ENCODE assay signal across 18 cellular contexts in the genomic region with DNA sequence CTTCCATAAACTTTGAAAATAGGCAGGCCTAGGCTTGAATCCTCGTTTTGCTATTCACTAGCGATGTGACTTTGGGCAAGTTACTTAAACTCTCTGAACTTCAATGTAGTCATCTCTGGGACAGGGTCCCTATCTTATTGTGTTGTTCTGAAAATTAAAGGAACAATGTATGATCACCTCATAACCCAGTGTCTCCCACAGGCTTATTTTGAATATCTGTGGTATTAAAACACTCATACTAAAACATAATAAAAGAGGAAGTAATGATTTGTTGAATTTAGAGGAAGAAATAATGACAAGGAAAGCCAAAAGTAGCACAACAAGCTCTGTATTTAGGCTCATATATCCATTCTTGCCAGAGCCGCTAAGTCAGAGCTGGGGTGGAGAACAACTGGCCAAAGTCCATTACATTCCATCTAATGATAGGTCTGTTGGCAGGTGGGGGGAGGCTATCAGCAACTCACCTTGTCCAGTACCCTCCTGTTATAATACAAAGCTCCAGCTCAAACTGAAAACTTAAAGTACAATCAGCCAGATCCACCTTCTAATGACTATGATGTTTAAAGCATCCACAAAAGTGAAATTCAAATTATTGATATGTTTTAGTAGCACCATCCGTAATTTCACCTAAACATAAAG.
DNase-seq lines count a peak whose midpoint lies in the region; ATAC-seq and TF ChIP-seq lines count a peak whose summit lies in the region.
"Had no signal": no experiment of that assay in that cellular context is flagged by ENCODE, and none has a peak within 500 bp of the region (broad histone marks: within the 10 kb centered on the region; RNA-seq: fewer than 3 reads in every experiment).

No MANE protein-coding gene starts in this region.

- no peak overlapping the region for H3K27ac Mint-ChIP-seq in T-helper 17 cell
- H3K27ac Mint-ChIP-seq: activated CD4-positive, alpha-beta memory T cell treated with anti-CD3 and anti-CD28 coated beads, Interleukin-2, amount 10 ng/mL, durations not matched to agents 7 days and 5 days; natural killer cell treated with Interleukin-12 subunit alpha and Interleukin-12 subunit beta and Interleukin-15 and Interleukin-18, amount 100 ng/mL, for 72 hours; type B pancreatic cell had no signal

- no peaks in the 10 kb centered on the region for H3K79me1 ChIP-seq in mesendoderm (ENCODE audit: low read length)

- H3K4me3 ChIP-seq in neutrophil (ENCODE audit: low read depth in 1 of 2, low read length in 1 of 2): no peak overlapping the region
- H3K4me3 ChIP-seq in prostate gland: no peak overlapping the region
- no peak overlapping the region for H3K4me3 ChIP-seq in mesendoderm (ENCODE audit: low read length)
- H3K4me3 ChIP-seq: BLaER1 treated with 17β-estradiol and CSF1 and Interleukin-3, amounts not matched to agents 10 nM and 100 nM; esophagus squamous epithelium; left lung had no signal

- no peaks in the 10 kb centered on the region for H3K79me2 ChIP-seq in mesendoderm (ENCODE audit: control insufficient read depth, insufficient read depth, low read length)

- no peak overlapping the region for H3K4ac ChIP-seq in mesendoderm (ENCODE audit: low read depth, low read length)

- peaks cover 57% of the 10 kb centered on the region for H3K27me3 Mint-ChIP-seq in T-helper 17 cell

- no peak overlapping the region for H3K23ac ChIP-seq in mesendoderm (ENCODE audit: low read length)

- H2BK15ac ChIP-seq in mesendoderm (replicated peaks; ENCODE audit: low read depth): no peak overlapping the region

- intact Hi-C loops in prostate gland (cut with DNase I): no loop called here

- no peak overlapping the region for H4K5ac ChIP-seq in mesendoderm (ENCODE audit: low read length)

- TF ChIP-seq CTCF in neutrophil (IDR thresholded peaks at IDR 0.05) (no peak), prostate gland (IDR thresholded peaks at IDR 0.05) (no peak)

- H3K9ac ChIP-seq in mesendoderm (ENCODE audit: low read length): no peak overlapping the region
- H3K9ac ChIP-seq: BLaER1 treated with 17β-estradiol and CSF1 and Interleukin-3, amounts not matched to agents 10 nM and 100 nM had no signal

- H3K9me3 ChIP-seq in neutrophil: no peaks in the 10 kb centered on the region
- no peaks in the 10 kb centered on the region for H3K9me3 ChIP-seq in T-helper 17 cell (ENCODE audit: control insufficient read depth, low read length, poor library complexity, severe bottlenecking)
- no peaks in the 10 kb centered on the region for H3K9me3 ChIP-seq in prostate gland
- H3K9me3 ChIP-seq: BLaER1 treated with 17β-estradiol and CSF1 and Interleukin-3, amounts not matched to agents 10 nM and 100 nM; esophagus squamous epithelium; left lung had no signal

- no peak overlapping the region for H4K8ac ChIP-seq in mesendoderm (ENCODE audit: low read depth, low read length)

- H3K56ac ChIP-seq in mesendoderm (ENCODE audit: low read length): no peak overlapping the region

- ATAC-seq in GM18858 (IDR thresholded peaks at IDR 0.05; ENCODE audit: unreplicated experiment) (peak; percentile 54), HG02884 (IDR thresholded peaks at IDR 0.05; ENCODE audit: unreplicated experiment) (peak; percentile 52), T-helper 17 cell (no peak)
- ATAC-seq: left lung had no signal

- H3K36me3 Mint-ChIP-seq in T-helper 17 cell (ENCODE audit: low read depth): peaks cover 4% of the 10 kb centered on the region
- H3K36me3 Mint-ChIP-seq: natural killer cell treated with Interleukin-12 subunit alpha and Interleukin-12 subunit beta and Interleukin-15 and Interleukin-18, amount 100 ng/mL, for 72 hours; type B pancreatic cell had no signal

- DNase-seq in HuH-7 (ENCODE audit: low spot score): peak; percentile 30
- no peak for DNase-seq in T-helper 17 cell
- no peak for DNase-seq in prostate gland (ENCODE audit: low spot score)
- no peak for DNase-seq in mesendoderm
- DNase-seq: activated CD4-positive, alpha-beta memory T cell treated with anti-CD3 and anti-CD28 coated beads, Interleukin-2, amount 10 ng/mL, durations not matched to agents 7 days and 5 days; activated effector memory CD4-positive, alpha-beta T cell treated with Interleukin-2 at 50 U/mL for 16 hours; dermis blood vessel endothelial cell; DMS79; esophagus squamous epithelium; hippocampal formation; left lung; SHP77 treated with DMSO at 0.1 percent for 48 hours had no signal

- no peak overlapping the region for H2AK5ac ChIP-seq in mesendoderm (ENCODE audit: low read length)

- H3K4me2 ChIP-seq in mesendoderm (ENCODE audit: low read length): no peak overlapping the region

- H3K27me3 ChIP-seq in neutrophil (no peaks in the 10 kb centered on the region), prostate gland (replicated peaks; ENCODE audit: insufficient read depth) (no peaks in the 10 kb centered on the region), mesendoderm (ENCODE audit: insufficient read depth, low read length, poor library complexity) (no peaks in the 10 kb centered on the region)
- H3K27me3 ChIP-seq: BLaER1 treated with 17β-estradiol and CSF1 and Interleukin-3, amounts not matched to agents 10 nM and 100 nM; esophagus squamous epithelium; left lung had no signal

- no peak overlapping the region for H3K18ac ChIP-seq in mesendoderm (ENCODE audit: low read length)

- H2BK120ac ChIP-seq in mesendoderm (ENCODE audit: low read depth, low read length): no peak overlapping the region

- no peaks in the 10 kb centered on the region for H3K4me1 Mint-ChIP-seq in T-helper 17 cell

- peak overlapping the region; percentile 91 for H3K27ac ChIP-seq in neutrophil
- no peak overlapping the region for H3K27ac ChIP-seq in prostate gland
- H3K27ac ChIP-seq in mesendoderm (ENCODE audit: low read depth, low read length): no peak overlapping the region
- H3K27ac ChIP-seq: esophagus squamous epithelium had no signal

- H3K4me3 Mint-ChIP-seq in T-helper 17 cell: no peak overlapping the region
- H3K4me3 Mint-ChIP-seq: activated CD4-positive, alpha-beta memory T cell treated with anti-CD3 and anti-CD28 coated beads, Interleukin-2, amount 10 ng/mL, durations not matched to agents 7 days and 5 days; natural killer cell treated with Interleukin-12 subunit alpha and Interleukin-12 subunit beta and Interleukin-15 and Interleukin-18, amount 100 ng/mL, for 72 hours; type B pancreatic cell had no signal

- no peak for TF ChIP-seq POLR2A in prostate gland (IDR thresholded peaks at IDR 0.05)

- H3K36me3 ChIP-seq in neutrophil: no peaks in the 10 kb centered on the region
- H3K36me3 ChIP-seq in prostate gland: no peaks in the 10 kb centered on the region
- H3K36me3 ChIP-seq in mesendoderm (ENCODE audit: control insufficient read depth, insufficient read depth, low read length): no peaks in the 10 kb centered on the region
- H3K36me3 ChIP-seq: BLaER1 treated with 17β-estradiol and CSF1 and Interleukin-3, amounts not matched to agents 10 nM and 100 nM; esophagus squamous epithelium; left lung had no signal

- peaks cover 74 to 75% of the 10 kb centered on the region in 2 experiments for H3K4me1 ChIP-seq in neutrophil (ENCODE audit: control insufficient read depth in 1 of 2, insufficient read depth in 1 of 2, low read depth in 1 of 2, low read length in 1 of 2)
- no peaks in the 10 kb centered on the region for H3K4me1 ChIP-seq in prostate gland (replicated peaks)
- H3K4me1 ChIP-seq in mesendoderm (ENCODE audit: control insufficient read depth, low read depth, low read length): no peaks in the 10 kb centered on the region

- H2BK5ac ChIP-seq in mesendoderm (ENCODE audit: low read length): no peak overlapping the region

- WGBS in prostate gland: 67% methylated on average over 4 of the region's 4 CpGs
- no CpG with 5 or more reads among the region's 4 CpGs for WGBS in mesendoderm (ENCODE audit: extremely low coverage, insufficient coverage, low lambda C conversion rate)
